8 cellular contexts compared by ENCODE assay signal in the genomic region with DNA sequence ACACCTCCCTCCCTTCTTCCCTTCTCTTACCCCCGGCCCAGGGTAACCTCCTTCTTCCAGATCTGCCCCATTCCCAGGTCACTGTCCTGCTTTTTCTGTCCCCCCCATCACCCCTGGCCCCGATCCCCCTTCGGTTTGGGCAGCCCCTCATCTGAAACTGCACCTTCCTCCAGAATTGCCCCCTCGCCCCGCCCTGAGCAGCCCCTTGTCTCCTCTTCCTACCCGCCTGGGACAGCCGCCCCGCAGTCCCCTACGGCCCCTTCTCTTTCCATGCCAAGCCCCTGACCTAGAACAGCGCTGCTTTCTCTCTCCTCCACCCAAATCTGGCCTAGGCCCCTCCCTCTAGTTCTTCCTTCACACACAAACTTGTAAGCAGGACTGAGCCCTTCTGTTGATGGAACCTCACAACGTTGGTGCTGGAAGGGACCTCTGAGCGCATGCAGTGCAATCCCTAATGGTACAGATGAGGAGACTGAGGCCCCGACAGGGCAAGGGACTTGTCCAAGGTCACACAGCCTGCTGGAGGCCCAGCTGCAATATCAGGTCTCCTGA. TPM values are rescaled to one million over a fixed set of nuclear protein-coding genes. Genes with fewer than 3 reads are reported as not detected.
DNase-seq lines count a peak whose midpoint lies in the region; ATAC-seq, FAIRE-seq and TF ChIP-seq lines count a peak whose summit lies in the region.

No MANE protein-coding gene starts in this region.

- peaks cover 28% of the 10 kb centered on the region for H3K79me2 ChIP-seq in keratinocyte (ENCODE audit: control insufficient read depth, insufficient read depth, low read length)

- TF ChIP-seq CTCF in C4-2B (conservative IDR thresholded peaks at IDR 0.05) = no peak
- TF ChIP-seq CTCF in LNCaP clone FGC (IDR thresholded peaks at IDR 0.05; ENCODE audit: control insufficient read depth, extremely low read depth, insufficient read depth) = no peak
- TF ChIP-seq CTCF in keratinocyte (optimal IDR thresholded peaks at IDR 0.05 in 1 of 3, IDR thresholded peaks at IDR 0.05 in 1 of 3, conservative IDR thresholded peaks at IDR 0.05 in 1 of 3; ENCODE audit: extremely low read depth in 1 of 3, insufficient read depth in 2 of 3, low read length in 3 of 3) = no peak

- no peak for FAIRE-seq in keratinocyte (lab: Jason Lieb, UNC)

- no peaks in the 10 kb centered on the region for H3K27me3 ChIP-seq in keratinocyte (ENCODE audit: control insufficient read depth, extremely low read depth, insufficient read depth, low read length)
- H3K27me3 ChIP-seq in subcutaneous abdominal adipose tissue (ENCODE audit: control insufficient read depth in 5 of 5, insufficient read depth in 4 of 5, low read length in 5 of 5) = no peaks in the 10 kb centered on the region

- H3K9me3 ChIP-seq in keratinocyte (ENCODE audit: control insufficient read depth, low read depth, low read length) (no peaks in the 10 kb centered on the region), subcutaneous abdominal adipose tissue (ENCODE audit: control insufficient read depth in 5 of 5, low read length in 5 of 5) (no peaks in the 10 kb centered on the region)

- DNase-seq in LNCaP clone FGC (ENCODE audit: low read depth) (no peak), astrocyte of the hippocampus (ENCODE audit: low read depth, low spot score) (peak; percentile 31), keratinocyte (ENCODE audit: low read depth, low spot score) (no peak), activated gamma-delta T cell treated with Interleukin-2 at 50 U/mL for 16 hours (no peak), UCSD-AML1 (lab: John Stamatoyannopoulos, UW; ENCODE audit: unreplicated experiment) (no peak)

- H3K9ac ChIP-seq in keratinocyte (ENCODE audit: control insufficient read depth, extremely low read depth, insufficient read depth, low read length) (peak overlapping the region; percentile 85), subcutaneous abdominal adipose tissue (ENCODE audit: low read length in 5 of 5) (peak overlapping the region in 4 of 5 donors; percentile 77 to 85 (median 80))

- H4K20me1 ChIP-seq in keratinocyte (ENCODE audit: control insufficient read depth, extremely low read depth, insufficient read depth, low read length) = no peaks in the 10 kb centered on the region

- peaks cover 5% of the 10 kb centered on the region for H3K9me1 ChIP-seq in keratinocyte (ENCODE audit: control insufficient read depth, extremely low read depth, insufficient read depth, low read length)

- H3K36me3 ChIP-seq in keratinocyte (ENCODE audit: control insufficient read depth in 2 of 2, extremely low read depth in 1 of 2, insufficient read depth in 2 of 2, low read length in 2 of 2) = peaks cover 10 to 15% of the 10 kb centered on the region in 2 experiments
- H3K36me3 ChIP-seq in subcutaneous abdominal adipose tissue (ENCODE audit: control insufficient read depth in 5 of 5, insufficient read depth in 5 of 5, low read length in 5 of 5) = peaks cover 0 to 17% (median 10%) of the 10 kb centered on the region in 5 donors

- H3K27ac ChIP-seq in C4-2B (peak overlapping the region; percentile 87), keratinocyte (ENCODE audit: control insufficient read depth, insufficient read depth, low read length) (peak overlapping the region; percentile 57), subcutaneous abdominal adipose tissue (ENCODE audit: low read depth, low read length) (peak overlapping the region; percentile 88)

- H3K4me3 ChIP-seq in LNCaP clone FGC (ENCODE audit: low read depth, low read length) (peak overlapping the region; percentile 80), keratinocyte (ENCODE audit: control insufficient read depth in 2 of 3, extremely low read depth in 1 of 3, insufficient read depth in 2 of 3, low read depth in 1 of 3, low read length in 3 of 3) (peak overlapping the region; percentile 77 to 86 (median 83)), subcutaneous abdominal adipose tissue (ENCODE audit: low read depth in 1 of 5, low read length in 5 of 5) (peak overlapping the region; percentile 67 to 86 (median 77))

- peaks cover 22% of the 10 kb centered on the region for H3K4me1 ChIP-seq in keratinocyte (ENCODE audit: control insufficient read depth, extremely low read depth, insufficient read depth, low read length)
- H3K4me1 ChIP-seq in subcutaneous abdominal adipose tissue (ENCODE audit: control insufficient read depth in 5 of 5, insufficient read depth in 5 of 5, low read length in 5 of 5) = peaks cover 15 to 58% (median 46%) of the 10 kb centered on the region in 5 donors

- H2AFZ ChIP-seq in keratinocyte (ENCODE audit: control insufficient read depth, low read length) = peak overlapping the region; percentile 70

- peak overlapping the region; percentile 97 for H3K4me2 ChIP-seq in keratinocyte (ENCODE audit: control insufficient read depth, extremely low read depth, insufficient read depth, low read depth, low read length)

- no peak for ATAC-seq in GM19351 (IDR thresholded peaks at IDR 0.05; ENCODE audit: unreplicated experiment)

- dilution Hi-C loops in keratinocyte (cut with MboI; ENCODE audit: extremely low pct_ligation_motif_present, low sequenced_read_pairs) = no loop called here

RNA-seq across cellular contexts. Expression of a gene that starts 0.6 kb away (rescaled TPM):
- polyA plus RNA-seq in keratinocyte = 44.4 to 59.9 TPM (median 49.6 TPM) in 3 replicates
- polyA plus RNA-seq in keratinocyte (2011; ENCODE audit: low read depth) = 25.3 TPM
- 67.1 and 68.5 TPM in 2 replicates for polyA plus RNA-seq in keratinocyte (2011; cell fraction: cytosol; rRNA removed)
- 70.1 and 74.5 TPM in 2 replicates for polyA plus RNA-seq in keratinocyte (2011; cell fraction: nucleus; rRNA removed)
- polyA plus RNA-seq in keratinocyte (2012; ENCODE audit: low replicate concordance) = 23.0 and 42.6 TPM in 2 replicates
- polyA minus RNA-seq in keratinocyte = 74.9 to 108 TPM (median 82.2 TPM) in 3 replicates
- polyA minus RNA-seq in keratinocyte (2011; cell fraction: cytosol; rRNA and poly(A)+ RNA removed) = 38.6 TPM
- polyA minus RNA-seq in keratinocyte (2011; cell fraction: nucleus; rRNA and poly(A)+ RNA removed) = 19.1 and 36.2 TPM in 2 replicates

RNA-seq across cellular contexts. Expression of a gene that starts 6.0 kb away (rescaled TPM):
- polyA plus RNA-seq in keratinocyte = 5.6 to 8.7 TPM (median 7.5 TPM) in 3 replicates
- polyA plus RNA-seq in keratinocyte (2011; ENCODE audit: low read depth) = 3.3 TPM
- 4.6 and 7.6 TPM in 2 replicates for polyA plus RNA-seq in keratinocyte (2011; cell fraction: cytosol; rRNA removed)
- 15.7 and 18.5 TPM in 2 replicates for polyA plus RNA-seq in keratinocyte (2011; cell fraction: nucleus; rRNA removed)
- polyA plus RNA-seq in keratinocyte (2012; ENCODE audit: low replicate concordance) = 11.8 and 14.5 TPM in 2 replicates
- polyA minus RNA-seq in keratinocyte = 10.1 to 16.9 TPM (median 14.6 TPM) in 3 replicates
- 17.5 TPM for polyA minus RNA-seq in keratinocyte (2011; cell fraction: cytosol; rRNA and poly(A)+ RNA removed)
- 12.4 and 14.8 TPM in 2 replicates for polyA minus RNA-seq in keratinocyte (2011; cell fraction: nucleus; rRNA and poly(A)+ RNA removed)

RNA-seq across cellular contexts. Expression of a gene that starts 24.4 kb away (rescaled TPM):
- polyA plus RNA-seq in keratinocyte = 0.08 to 0.10 TPM in 2 of 3 replicates, not detected in the other
- polyA plus RNA-seq in keratinocyte (2011; ENCODE audit: low read depth) = not detected
- polyA plus RNA-seq in keratinocyte (2011; cell fraction: cytosol; rRNA removed) = not detected in 2 replicates
- polyA plus RNA-seq in keratinocyte (2011; cell fraction: nucleus; rRNA removed) = 0.22 and 0.23 TPM in 2 replicates
- polyA plus RNA-seq in keratinocyte (2012; ENCODE audit: low replicate concordance) = not detected in 2 replicates
- polyA minus RNA-seq in keratinocyte = 0.92 TPM in 1 of 3 replicates, not detected in the others
- not detected for polyA minus RNA-seq in keratinocyte (2011; cell fraction: cytosol; rRNA and poly(A)+ RNA removed)
- not detected in 2 replicates for polyA minus RNA-seq in keratinocyte (2011; cell fraction: nucleus; rRNA and poly(A)+ RNA removed)

RNA-seq across cellular contexts. Expression of a gene that starts 28.7 kb away (rescaled TPM):
- 62.4 to 76.1 TPM (median 69.2 TPM) in 3 replicates for polyA plus RNA-seq in keratinocyte
- polyA plus RNA-seq in keratinocyte (2011; ENCODE audit: low read depth) = 59.6 TPM
- 63.6 and 76.7 TPM in 2 replicates for polyA plus RNA-seq in keratinocyte (2011; cell fraction: cytosol; rRNA removed)
- polyA plus RNA-seq in keratinocyte (2011; cell fraction: nucleus; rRNA removed) = 21.9 and 27.2 TPM in 2 replicates
- 66.1 and 86.3 TPM in 2 replicates for polyA plus RNA-seq in keratinocyte (2012; ENCODE audit: low replicate concordance)
- polyA minus RNA-seq in keratinocyte = 32.2 to 40.2 TPM (median 34.9 TPM) in 3 replicates
- 27.4 TPM for polyA minus RNA-seq in keratinocyte (2011; cell fraction: cytosol; rRNA and poly(A)+ RNA removed)
- polyA minus RNA-seq in keratinocyte (2011; cell fraction: nucleus; rRNA and poly(A)+ RNA removed) = 5.3 and 7.8 TPM in 2 replicates

RNA-seq across cellular contexts. Expression of a gene that starts 29.0 kb away (rescaled TPM):
- polyA plus RNA-seq in keratinocyte = 22.4 to 30.3 TPM (median 24.8 TPM) in 3 replicates
- 13.6 TPM for polyA plus RNA-seq in keratinocyte (2011; ENCODE audit: low read depth)
- 26.6 and 27.0 TPM in 2 replicates for polyA plus RNA-seq in keratinocyte (2011; cell fraction: cytosol; rRNA removed)
- 28.5 and 30.7 TPM in 2 replicates for polyA plus RNA-seq in keratinocyte (2011; cell fraction: nucleus; rRNA removed)
- 29.4 and 29.6 TPM in 2 replicates for polyA plus RNA-seq in keratinocyte (2012; ENCODE audit: low replicate concordance)
- 36.0 to 38.5 TPM (median 36.5 TPM) in 3 replicates for polyA minus RNA-seq in keratinocyte
- polyA minus RNA-seq in keratinocyte (2011; cell fraction: cytosol; rRNA and poly(A)+ RNA removed) = 33.4 TPM
- 7.4 and 7.8 TPM in 2 replicates for polyA minus RNA-seq in keratinocyte (2011; cell fraction: nucleus; rRNA and poly(A)+ RNA removed)
